In genomic region chr13:24279267-24279666, GRCh38 we compare ENCODE assay signal across 20 cellular contexts. TPM values are rescaled to one million over a fixed set of nuclear protein-coding genes. Genes with fewer than 3 reads are reported as not detected.
DNase-seq lines count a peak whose midpoint lies in the region; ATAC-seq lines count a peak whose summit lies in the region.
"Had no signal": no experiment of that assay in that cellular context is flagged by ENCODE, and none has a peak within 500 bp of the region (broad histone marks: within the 10 kb centered on the region; RNA-seq: fewer than 3 reads in every experiment).

No MANE protein-coding gene starts in this region.

- no peak overlapping the region for H3K9ac ChIP-seq in neuronal stem cell (ENCODE audit: low read depth, low read length, poor library complexity)
- H3K9ac ChIP-seq in mesendoderm (ENCODE audit: low read length) = no peak overlapping the region
- H3K9ac ChIP-seq: parathyroid adenoma had no signal

- H4K8ac ChIP-seq in neuronal stem cell (ENCODE audit: low read depth, low read length) (no peak overlapping the region), mesendoderm (ENCODE audit: low read depth, low read length) (no peak overlapping the region)

- no peak overlapping the region for H3K14ac ChIP-seq in neuronal stem cell (ENCODE audit: low read length)

- H3K27ac ChIP-seq in CD4-positive, alpha-beta memory T cell (ENCODE audit: low read depth, low read length) = no peak overlapping the region
- no peak overlapping the region for H3K27ac ChIP-seq in neuronal stem cell (replicated peaks; ENCODE audit: low read length)
- H3K27ac ChIP-seq in mesendoderm (ENCODE audit: low read depth, low read length) = no peak overlapping the region
- H3K27ac ChIP-seq: colonic mucosa, parathyroid adenoma, WERI-Rb-1 had no signal

- H2BK5ac ChIP-seq in neuronal stem cell (ENCODE audit: low read length) (no peak overlapping the region), mesendoderm (ENCODE audit: low read length) (no peak overlapping the region)

- no peaks in the 10 kb centered on the region for H3K9me3 Mint-ChIP-seq in activated CD4-positive, alpha-beta T cell treated with anti-CD3 and anti-CD28 coated beads, Interleukin-2, amount 10 ng/mL, durations not matched to agents 7 days and 5 days
- H3K9me3 Mint-ChIP-seq in CD4-positive, alpha-beta memory T cell = no peaks in the 10 kb centered on the region
- H3K9me3 Mint-ChIP-seq in central memory CD8-positive, alpha-beta T cell = no peaks in the 10 kb centered on the region
- H3K9me3 Mint-ChIP-seq: brain had no signal

- H4K91ac ChIP-seq in neuronal stem cell (ENCODE audit: low read depth, low read length, poor library complexity) = no peak overlapping the region

- H2BK15ac ChIP-seq in neuronal stem cell (ENCODE audit: low read length) (no peak overlapping the region), mesendoderm (replicated peaks; ENCODE audit: low read depth) (no peak overlapping the region)

- CTCF ChIA-PET in activated CD4-positive, alpha-beta T cell treated with anti-CD3 and anti-CD28 coated beads, Interleukin-2, amount 10 ng/mL, durations not matched to agents 7 days and 5 days (lab: Charles Lee) = no interaction called here
- CTCF ChIA-PET in CD4-positive, alpha-beta memory T cell (lab: Charles Lee; ENCODE audit: partially characterized antibody) = interaction anchor here (1.3 to 2.1 kb wide), 3 partner anchors 9 to 51 kb away, joined by 4 to 14 read pairs (median 11); no protein-coding TSS in a partner anchor

- POLR2A ChIA-PET in activated CD4-positive, alpha-beta T cell treated with anti-CD3 and anti-CD28 coated beads, Interleukin-2, amount 10 ng/mL, durations not matched to agents 7 days and 5 days (lab: Charles Lee) = no interaction called here
- POLR2A ChIA-PET in CD4-positive, alpha-beta memory T cell (lab: Charles Lee; ENCODE audit: partially characterized antibody) = interaction anchor here (35.7 kb wide), 1 partner anchor 19 kb away, joined by 1361 read pairs; no protein-coding TSS in a partner anchor

- H3K4me3 Mint-ChIP-seq in activated CD4-positive, alpha-beta T cell treated with anti-CD3 and anti-CD28 coated beads, Interleukin-2, amount 10 ng/mL, durations not matched to agents 7 days and 5 days = no peak overlapping the region
- H3K4me3 Mint-ChIP-seq in CD4-positive, alpha-beta memory T cell = no peak overlapping the region
- peak overlapping the region; percentile 0 for H3K4me3 Mint-ChIP-seq in central memory CD8-positive, alpha-beta T cell
- H3K4me3 Mint-ChIP-seq: brain had no signal

- H3K23ac ChIP-seq in neuronal stem cell (ENCODE audit: low read depth, low read length, poor library complexity) (peak overlapping the region; percentile 5), mesendoderm (ENCODE audit: low read length) (no peak overlapping the region)

- H3K79me1 ChIP-seq in neuronal stem cell (ENCODE audit: low read depth, low read length) = peaks cover 1% of the 10 kb centered on the region
- H3K79me1 ChIP-seq in mesendoderm (ENCODE audit: low read length) = no peaks in the 10 kb centered on the region

- peaks cover 66% of the 10 kb centered on the region for H3K4me1 Mint-ChIP-seq in activated CD4-positive, alpha-beta T cell treated with anti-CD3 and anti-CD28 coated beads, Interleukin-2, amount 10 ng/mL, durations not matched to agents 7 days and 5 days
- peaks cover 54 to 87% (median 72%) of the 10 kb centered on the region in 4 donors for H3K4me1 Mint-ChIP-seq in CD4-positive, alpha-beta memory T cell
- peaks cover 75% of the 10 kb centered on the region for H3K4me1 Mint-ChIP-seq in central memory CD8-positive, alpha-beta T cell

- H2AK5ac ChIP-seq in neuronal stem cell (ENCODE audit: low read depth, low read length) = no peak overlapping the region
- H2AK5ac ChIP-seq in mesendoderm (ENCODE audit: low read length) = no peak overlapping the region

- no peaks in the 10 kb centered on the region for H3K9me3 ChIP-seq in CD4-positive, alpha-beta memory T cell (ENCODE audit: control insufficient read depth in 1 of 2, low read length in 2 of 2)
- H3K9me3 ChIP-seq in neuronal stem cell (replicated peaks in 1 of 2; ENCODE audit: control insufficient read depth in 2 of 2, insufficient read depth in 1 of 2, low read depth in 1 of 2, low read length in 2 of 2) = no peaks in the 10 kb centered on the region
- H3K9me3 ChIP-seq: colonic mucosa had no signal

- H3K79me2 ChIP-seq in mesendoderm (ENCODE audit: control insufficient read depth, insufficient read depth, low read length) = no peaks in the 10 kb centered on the region

- no peak for DNase-seq in activated CD4-positive, alpha-beta T cell treated with anti-CD3 and anti-CD28 coated beads, Interleukin-2, amount 10 ng/mL, durations not matched to agents 7 days and 5 days
- no peak for DNase-seq in activated CD4-positive, alpha-beta T cell treated with anti-CD3 and anti-CD28 coated beads, Interleukin-2, amount 50 U/mL, for 48 hours
- DNase-seq in CD4-positive, alpha-beta memory T cell = no peak
- DNase-seq in central memory CD8-positive, alpha-beta T cell (ENCODE audit: low spot score in 2 of 2) = no peak
- no peak for DNase-seq in neuronal stem cell (ENCODE audit: low spot score)
- DNase-seq in NCI-H748 treated with DMSO at 0.1 percent for 48 hours (lab: John Stamatoyannopoulos, UW) = no peak
- no peak for DNase-seq in mesendoderm
- DNase-seq: activated naive CD4-positive, alpha-beta T cell; colonic mucosa; DMS79; NCI-H1417 treated with DMSO at 0.1 percent for 48 hours; NCI-H69; SHP77; stimulated activated CD4-positive, alpha-beta T cell treated with anti-CD3 and anti-CD28 coated beads, Interleukin-1b, Interleukin-23, amount 100 ng/mL, for 48 hours; WERI-Rb-1 had no signal

- H3K4me3 ChIP-seq in CD4-positive, alpha-beta memory T cell (ENCODE audit: low read length in 2 of 2) = no peak overlapping the region
- H3K4me3 ChIP-seq in neuronal stem cell (ENCODE audit: low read length in 2 of 2) (no peak overlapping the region), mesendoderm (ENCODE audit: low read length) (no peak overlapping the region)
- H3K4me3 ChIP-seq: colonic mucosa had no signal

- H3K27me3 Mint-ChIP-seq in activated CD4-positive, alpha-beta T cell treated with anti-CD3 and anti-CD28 coated beads, Interleukin-2, amount 10 ng/mL, durations not matched to agents 7 days and 5 days = no peaks in the 10 kb centered on the region
- H3K27me3 Mint-ChIP-seq in CD4-positive, alpha-beta memory T cell = no peaks in the 10 kb centered on the region
- H3K27me3 Mint-ChIP-seq in central memory CD8-positive, alpha-beta T cell = no peaks in the 10 kb centered on the region
- H3K27me3 Mint-ChIP-seq: brain had no signal

- H3K18ac ChIP-seq in neuronal stem cell (ENCODE audit: low read length) = peak overlapping the region; percentile 27
- H3K18ac ChIP-seq in mesendoderm (ENCODE audit: low read length) = no peak overlapping the region

- H3K4me1 ChIP-seq in CD4-positive, alpha-beta memory T cell (ENCODE audit: insufficient read depth, low read length) = peaks cover 84% of the 10 kb centered on the region
- H3K4me1 ChIP-seq in neuronal stem cell (ENCODE audit: control insufficient read depth in 2 of 2, insufficient read depth in 1 of 2, low read depth in 1 of 2, low read length in 2 of 2) (peaks cover 0 to 6% of the 10 kb centered on the region in 2 donors), mesendoderm (ENCODE audit: control insufficient read depth, low read depth, low read length) (peaks cover 5% of the 10 kb centered on the region)
- H3K4me1 ChIP-seq: colonic mucosa had no signal

- no CpG with 5 or more reads among the region's 5 CpGs for WGBS in neuronal stem cell (ENCODE audit: extremely low coverage in 2 of 2, insufficient read length in 2 of 2, insufficient replicate concordance in 1 of 2), 2 donors
- WGBS in mesendoderm (ENCODE audit: extremely low coverage, insufficient coverage, low lambda C conversion rate) = no CpG with 5 or more reads among the region's 5 CpGs

- peak overlapping the region; percentile 77 for H3K27ac Mint-ChIP-seq in activated CD4-positive, alpha-beta T cell treated with anti-CD3 and anti-CD28 coated beads, Interleukin-2, amount 10 ng/mL, durations not matched to agents 7 days and 5 days
- H3K27ac Mint-ChIP-seq in CD4-positive, alpha-beta memory T cell = peak overlapping the region in 6 of 7 donors; percentile 75 to 99 (median 84)
- H3K27ac Mint-ChIP-seq in central memory CD8-positive, alpha-beta T cell (ENCODE audit: low read depth) = peak overlapping the region; percentile 3

- no peak overlapping the region for H2BK12ac ChIP-seq in neuronal stem cell (ENCODE audit: low read length)

- H3K36me3 ChIP-seq in CD4-positive, alpha-beta memory T cell (ENCODE audit: insufficient read depth, low read length) = peaks cover 39% of the 10 kb centered on the region
- H3K36me3 ChIP-seq in neuronal stem cell (replicated peaks in 1 of 2; ENCODE audit: control insufficient read depth in 2 of 2, insufficient read depth in 2 of 2, low read length in 2 of 2) (peaks cover 0 to 44% of the 10 kb centered on the region in 2 donors), mesendoderm (ENCODE audit: control insufficient read depth, insufficient read depth, low read length) (no peaks in the 10 kb centered on the region)
- H3K36me3 ChIP-seq: colonic mucosa, WERI-Rb-1 had no signal

- no peak overlapping the region for H2BK120ac ChIP-seq in neuronal stem cell (ENCODE audit: low read depth, low read length)
- H2BK120ac ChIP-seq in mesendoderm (ENCODE audit: low read depth, low read length) = no peak overlapping the region

- no peaks in the 10 kb centered on the region for H3K27me3 ChIP-seq in CD4-positive, alpha-beta memory T cell (ENCODE audit: insufficient read depth, low read length)
- H3K27me3 ChIP-seq in neuronal stem cell (ENCODE audit: control insufficient read depth in 3 of 3, insufficient read depth in 3 of 3, low read depth in 1 of 3, low read length in 3 of 3) (no peaks in the 10 kb centered on the region), mesendoderm (ENCODE audit: insufficient read depth, low read length, poor library complexity) (no peaks in the 10 kb centered on the region)
- H3K27me3 ChIP-seq: colonic mucosa had no signal

- H4K5ac ChIP-seq in mesendoderm (ENCODE audit: low read length) = no peak overlapping the region

- no peak overlapping the region for H3K4me2 ChIP-seq in neuronal stem cell (ENCODE audit: insufficient read depth, low read length, poor library complexity, severe bottlenecking)
- no peak overlapping the region for H3K4me2 ChIP-seq in mesendoderm (ENCODE audit: low read length)

- H3K36me3 Mint-ChIP-seq in activated CD4-positive, alpha-beta T cell treated with anti-CD3 and anti-CD28 coated beads, Interleukin-2, amount 10 ng/mL, durations not matched to agents 7 days and 5 days (ENCODE audit: low read depth) = peaks cover 48% of the 10 kb centered on the region
- peaks cover 37 to 56% of the 10 kb centered on the region in 2 donors for H3K36me3 Mint-ChIP-seq in CD4-positive, alpha-beta memory T cell
- peaks cover 39% of the 10 kb centered on the region for H3K36me3 Mint-ChIP-seq in central memory CD8-positive, alpha-beta T cell (ENCODE audit: insufficient read depth)
- H3K36me3 Mint-ChIP-seq: brain had no signal

- H3K4ac ChIP-seq in neuronal stem cell (ENCODE audit: low read length) (no peak overlapping the region), mesendoderm (ENCODE audit: low read depth, low read length) (no peak overlapping the region)

- intact Hi-C loops in CD4-positive, alpha-beta memory T cell (cut with micrococcal nuclease) = loop anchor here (10.0 kb wide), 1 partner anchor 176 kb away; no protein-coding TSS in a partner anchor

- ATAC-seq in central memory CD8-positive, alpha-beta T cell (replicated peaks; ENCODE audit: extremely low read depth, poor library complexity, severe bottlenecking) = no peak
- no peak for ATAC-seq in HG03045 (IDR thresholded peaks at IDR 0.05; ENCODE audit: unreplicated experiment)
- ATAC-seq: HCT116 had no signal

- no peak overlapping the region for H2AFZ ChIP-seq in neuronal stem cell (ENCODE audit: low read length)
- H2AFZ ChIP-seq: parathyroid adenoma had no signal

- no peak overlapping the region for H3K56ac ChIP-seq in mesendoderm (ENCODE audit: low read length)

RNA-seq across cellular contexts. Expression of gene C1QTNF9, which starts 30.1 kb away (rescaled TPM):
- under 1 TPM in 1 of 2 experiments, not detected in 1; 0.10 TPM for total RNA-seq in activated CD4-positive, alpha-beta T cell treated with anti-CD3 and anti-CD28 coated beads, Interleukin-2, amount 10 ng/mL, durations not matched to agents 7 days and 5 days
- total RNA-seq in CD4-positive, alpha-beta memory T cell = not detected
- polyA plus RNA-seq in CD4-positive, alpha-beta memory T cell = not detected
- polyA plus RNA-seq in neuronal stem cell (2013, experiment 1 of 2) = 0.01 TPM
- polyA plus RNA-seq in neuronal stem cell (2013, experiment 2 of 2) = not detected
- not detected for polyA plus RNA-seq in mesendoderm (2013, experiment 1 of 2)
- 0.03 TPM for polyA plus RNA-seq in mesendoderm (2013, experiment 2 of 2)
- total RNA-seq: OCI-LY7 had no signal

Comparison
In these comparisons a context has a peak if more than half of its experiments do, and no peak if none do; other contexts are left out.
1. H3K27ac Mint-ChIP-seq: peak in every context shown above with its lines; median percentile 84 in CD4-positive, alpha-beta memory T cell; 77 in activated CD4-positive, alpha-beta T cell treated with anti-CD3 and anti-CD28 coated beads, Interleukin-2, amount 10 ng/mL, durations not matched to agents 7 days and 5 days; 3 in central memory CD8-positive, alpha-beta T cell.